ENCODE assay signal across 8 cellular contexts in genomic region chr3:44555753-44556152, GRCh38. TPM values are rescaled to one million over a fixed set of nuclear protein-coding genes. Genes with fewer than 3 reads are reported as not detected.
DNase-seq lines count a peak whose midpoint lies in the region; ATAC-seq, FAIRE-seq and TF ChIP-seq lines count a peak whose summit lies in the region.

No MANE protein-coding gene starts in this region.

- H3K36me3 Mint-ChIP-seq in activated T-cell treated with anti-CD3 and anti-CD28 coated beads, Interleukin-2, amount 50 U/mL, for 72 hours (ENCODE audit: insufficient read depth in 2 of 2), result peaks cover 17 to 36% of the 10 kb centered on the region in 2 donors
- H3K36me3 Mint-ChIP-seq in activated naive CD8-positive, alpha-beta T cell treated with anti-CD3 and anti-CD28 coated beads, Interleukin-2, amount 50 U/mL, for 24 hours (ENCODE audit: low read depth), result peaks cover 47% of the 10 kb centered on the region

- H3K79me2 ChIP-seq in HepG2 (ENCODE audit: insufficient read depth, low read length), result no peaks in the 10 kb centered on the region

- FAIRE-seq in HepG2 (lab: Jason Lieb, UNC), result no peak

- H3K27me3 ChIP-seq in HepG2 (ENCODE audit: control insufficient read depth in 1 of 2, insufficient read depth in 2 of 2, low read length in 2 of 2), result peaks cover 0 to 27% of the 10 kb centered on the region in 2 experiments; a peak in 3 of 5 replicates
- peaks cover 0 to 22% of the 10 kb centered on the region in 2 donors for H3K27me3 ChIP-seq in tibial nerve

- in situ Hi-C loops in HepG2 (cut with HindIII; ENCODE audit: extremely low pct_ligation_motif_present, low pct_unique_long_range_greater_than_20kb), result no loop called here

- no peak for TF ChIP-seq CTCF in HepG2 (CRISPR knock-in tag; IDR thresholded peaks at IDR 0.05)
- no peak for TF ChIP-seq CTCF in tibial nerve (IDR thresholded peaks at IDR 0.05)

- BruUV-seq in HepG2 (replicated peaks; lab: Mats Ljungman, UMichigan), result no TSS peak

- H3K4me3 ChIP-seq in HepG2 (replicated peaks in 1 of 3; ENCODE audit: insufficient read depth in 1 of 3, low read depth in 2 of 3, low read length in 3 of 3), result peak overlapping the region; percentile 58 to 75 (median 74); a peak in 5 of 6 replicates
- peak overlapping the region; percentile 42 to 76 (median 70) for H3K4me3 ChIP-seq in tibial nerve

- H3K9ac ChIP-seq in HepG2 (ENCODE audit: insufficient read depth, low read depth, low read length), result peak overlapping the region; percentile 67

- TF ChIP-seq EP300 in HepG2 (IDR thresholded peaks at IDR 0.05; ENCODE audit: low read depth in 2 of 2, low read length in 2 of 2), result no peak
- no peak for TF ChIP-seq EP300 in HepG2 (CRISPR knock-in tag; IDR thresholded peaks at IDR 0.05; ENCODE audit: borderline replicate concordance)
- TF ChIP-seq EP300 in tibial nerve (IDR thresholded peaks at IDR 0.05), result no peak

- H4K20me1 ChIP-seq in HepG2 (ENCODE audit: insufficient read depth, low read length), result no peaks in the 10 kb centered on the region

- POLR2A ChIA-PET in HepG2 (lab: Yijun Ruan, JAX), result interaction anchor here (1.2 kb wide), 1 partner anchor 29 kb away, joined by 3 read pairs; the partner anchor contains the start of gene ZNF660

- DNase-seq in activated T-cell treated with anti-CD3 and anti-CD28 coated beads, Interleukin-2, amount 50 U/mL, for 72 hours, result no peak
- DNase-seq in activated T-cell treated with anti-CD3 and anti-CD28 coated beads for 4 hours (no peak), HepG2 (ENCODE audit: low spot score) (peak; percentile 8), tibial nerve (ENCODE audit: low spot score in 2 of 2) (no peak), OCI-M2 (lab: John Stamatoyannopoulos, UW; ENCODE audit: unreplicated experiment) (no peak), NOMO-1 (lab: John Stamatoyannopoulos, UW; ENCODE audit: unreplicated experiment in 2 of 2) (no peak)
- DNase-seq in activated naive CD8-positive, alpha-beta T cell treated with anti-CD3 and anti-CD28 coated beads, Interleukin-2, amount 50 U/mL, for 24 hours, result no peak
- no peak for DNase-seq in effector CD8-positive, alpha-beta T cell (lab: John Stamatoyannopoulos, UW)

- H3K27ac Mint-ChIP-seq in activated T-cell treated with anti-CD3 and anti-CD28 coated beads, Interleukin-2, amount 50 U/mL, for 72 hours, result peak overlapping the region; percentile 65
- H3K27ac Mint-ChIP-seq in activated naive CD8-positive, alpha-beta T cell treated with anti-CD3 and anti-CD28 coated beads, Interleukin-2, amount 50 U/mL, for 24 hours, result peak overlapping the region; percentile 87

- H3K36me3 ChIP-seq in HepG2 (replicated peaks in 1 of 2; ENCODE audit: control insufficient read depth in 1 of 2, insufficient read depth in 2 of 2, low read length in 2 of 2) (peaks cover 0 to 4% of the 10 kb centered on the region in 2 experiments; a peak in 1 of 5 replicates), tibial nerve (peaks cover 0 to 42% (median 0%) of the 10 kb centered on the region in 3 donors)

- no peak for TF ChIP-seq POLR2A in HepG2 (IDR thresholded peaks at IDR 0.05; ENCODE audit: insufficient read depth in 1 of 2, low read depth in 2 of 2, low read length in 2 of 2)
- TF ChIP-seq POLR2A in tibial nerve (IDR thresholded peaks at IDR 0.05), result no peak

- peaks cover 25% of the 10 kb centered on the region; the same call in 1 of the 2 replicates for H3K4me1 ChIP-seq in HepG2 (ENCODE audit: insufficient read depth, low read length)
- peaks cover 0 to 18% (median 8%) of the 10 kb centered on the region in 4 donors for H3K4me1 ChIP-seq in tibial nerve

- no peak overlapping the region for H2AFZ ChIP-seq in HepG2 (ENCODE audit: low read length)

- CTCF ChIA-PET in HepG2 (lab: Yijun Ruan, JAX; ENCODE audit: low intra/inter-chr PET ratio, low total read pairs), result no interaction called here

- H3K4me2 ChIP-seq in HepG2 (ENCODE audit: low read depth, low read length), result peak overlapping the region; percentile 64

- H3K9me3 ChIP-seq in HepG2 (ENCODE audit: low read length) (no peaks in the 10 kb centered on the region; the same call in 1 of the 2 replicates), tibial nerve (no peaks in the 10 kb centered on the region)

- peaks cover 10 to 13% of the 10 kb centered on the region in 2 donors for H3K9me3 Mint-ChIP-seq in activated T-cell treated with anti-CD3 and anti-CD28 coated beads, Interleukin-2, amount 50 U/mL, for 72 hours
- H3K9me3 Mint-ChIP-seq in activated naive CD8-positive, alpha-beta T cell treated with anti-CD3 and anti-CD28 coated beads, Interleukin-2, amount 50 U/mL, for 24 hours, result peaks cover 12% of the 10 kb centered on the region

- intact Hi-C loops in HepG2 (cut with micrococcal nuclease; ENCODE audit: unreplicated experiment), result no loop called here

- peak overlapping the region; percentile 49 for H3K27ac ChIP-seq in HepG2 (ENCODE audit: extremely low read length, insufficient read depth, low read length)
- peak overlapping the region in 1 of 4 donors; percentile 82 for H3K27ac ChIP-seq in tibial nerve

- peaks cover 22% of the 10 kb centered on the region for H3K4me1 Mint-ChIP-seq in activated T-cell treated with anti-CD3 and anti-CD28 coated beads, Interleukin-2, amount 50 U/mL, for 72 hours (ENCODE audit: low read depth)
- peaks cover 23% of the 10 kb centered on the region for H3K4me1 Mint-ChIP-seq in activated naive CD8-positive, alpha-beta T cell treated with anti-CD3 and anti-CD28 coated beads, Interleukin-2, amount 50 U/mL, for 24 hours

- H3K27me3 Mint-ChIP-seq in activated T-cell treated with anti-CD3 and anti-CD28 coated beads, Interleukin-2, amount 50 U/mL, for 72 hours (ENCODE audit: low read depth), result no peaks in the 10 kb centered on the region
- H3K27me3 Mint-ChIP-seq in activated naive CD8-positive, alpha-beta T cell treated with anti-CD3 and anti-CD28 coated beads, Interleukin-2, amount 50 U/mL, for 24 hours, result no peaks in the 10 kb centered on the region

- TF ChIP-seq RAD21 in HepG2 (CRISPR knock-in tag; IDR thresholded peaks at IDR 0.05), result no peak

- no peak for ATAC-seq in activated T-cell treated with anti-CD3 and anti-CD28 coated beads, Interleukin-2, amount 50 U/mL, for 72 hours (replicated peaks in 1 of 2)
- ATAC-seq in activated naive CD8-positive, alpha-beta T cell treated with anti-CD3 and anti-CD28 coated beads, Interleukin-2, amount 50 U/mL, for 24 hours, result peak; percentile 42
- ATAC-seq in HepG2, result peak; percentile 45; the same call in 2 of the 3 replicates

- WGBS in HepG2 (ENCODE audit: low lambda C conversion rate), result 15% methylated on average over 5 of the region's 5 CpGs
- WGBS in tibial nerve, 2 donors, result 9 to 11% methylated on average over 5 of the region's 5 CpGs

- peak overlapping the region; percentile 91 for H3K4me3 Mint-ChIP-seq in activated T-cell treated with anti-CD3 and anti-CD28 coated beads, Interleukin-2, amount 50 U/mL, for 72 hours
- H3K4me3 Mint-ChIP-seq in activated naive CD8-positive, alpha-beta T cell treated with anti-CD3 and anti-CD28 coated beads, Interleukin-2, amount 50 U/mL, for 24 hours, result peak overlapping the region; percentile 89

RNA-seq across cellular contexts. Expression of gene ZKSCAN7, which starts 0.8 kb away (rescaled TPM):
- total RNA-seq in activated T-cell treated with anti-CD3 and anti-CD28 coated beads, Interleukin-2, amount 50 U/mL, for 72 hours, result 1 to 10 TPM; 2.8 to 4.9 TPM
- 3.3 and 3.8 TPM in 2 replicates for total RNA-seq in HepG2 (2016; rRNA removed; fragmentation: Illumina TruSeq; extraction: Trizol)
- 1.0 and 1.1 TPM in 2 replicates for total RNA-seq in HepG2 (2016; cell fraction: cytosol; rRNA removed; fragmentation: Illumina TruSeq; extraction: Trizol; ENCODE audit: low read depth)
- total RNA-seq in HepG2 (2016; cell fraction: insoluble cytoplasmic fraction; rRNA removed; fragmentation: Illumina TruSeq; extraction: Trizol), result 3.2 and 3.9 TPM in 2 replicates
- 1.5 and 1.8 TPM in 2 replicates for total RNA-seq in HepG2 (2016; cell fraction: membrane; rRNA removed; fragmentation: Illumina TruSeq; extraction: Trizol)
- 6.5 and 7.5 TPM in 2 replicates for total RNA-seq in HepG2 (2016; cell fraction: nucleus; rRNA removed; fragmentation: Illumina TruSeq; extraction: Trizol)
- 2.3 and 3.5 TPM in 2 replicates for polyA plus RNA-seq in HepG2 (2011; rRNA removed)
- 2.3 and 2.4 TPM in 2 replicates for polyA plus RNA-seq in HepG2 (2011; cell fraction: cytosol; rRNA removed)
- polyA plus RNA-seq in HepG2 (2011; cell fraction: nucleus; rRNA removed), result 5.4 and 6.9 TPM in 2 replicates
- polyA plus RNA-seq in HepG2 (2012), result 1.1 and 1.4 TPM in 2 replicates
- 0.37 and 0.38 TPM in 2 replicates for polyA plus RNA-seq in HepG2 (2016; cell fraction: cytosol; fragmentation: Illumina TruSeq; extraction: Trizol; ENCODE audit: low read depth)
- 1.8 and 2.4 TPM in 2 replicates for polyA plus RNA-seq in HepG2 (2016; cell fraction: insoluble cytoplasmic fraction; fragmentation: Illumina TruSeq; extraction: Trizol; ENCODE audit: low read depth)
- 0.55 and 0.88 TPM in 2 replicates for polyA plus RNA-seq in HepG2 (2016; cell fraction: membrane; fragmentation: Illumina TruSeq; extraction: Trizol; ENCODE audit: low read depth)
- 6.0 and 7.0 TPM in 2 replicates for polyA plus RNA-seq in HepG2 (2016; cell fraction: nucleus; fragmentation: Illumina TruSeq; extraction: Trizol; ENCODE audit: insufficient read depth, low read depth)
- 2.6 TPM in 1 of 2 replicates, not detected in the other for polyA minus RNA-seq in HepG2 (2011; rRNA and poly(A)+ RNA removed; ENCODE audit: low replicate concordance)
- polyA minus RNA-seq in HepG2 (2011; cell fraction: cytosol; rRNA and poly(A)+ RNA removed), result 2.1 and 2.2 TPM in 2 replicates
- polyA minus RNA-seq in HepG2 (2011; cell fraction: nucleus; rRNA and poly(A)+ RNA removed), result 7.1 and 8.8 TPM in 2 replicates
- total RNA-seq in tibial nerve, result 10 to 100 TPM in 3 of 4 donors, 1 to 10 TPM in 1; 6.5 to 11.1 (median 10.3) TPM

RNA-seq across cellular contexts. Expression of gene ZNF660, which starts 29.0 kb away (rescaled TPM):
- 1 to 10 TPM in 1 of 2 donors, under 1 TPM in 1; 0.50 to 1.5 TPM for total RNA-seq in activated T-cell treated with anti-CD3 and anti-CD28 coated beads, Interleukin-2, amount 50 U/mL, for 72 hours
- 3.3 and 6.1 TPM in 2 replicates for total RNA-seq in HepG2 (2016; rRNA removed; fragmentation: Illumina TruSeq; extraction: Trizol)
- total RNA-seq in HepG2 (2016; cell fraction: cytosol; rRNA removed; fragmentation: Illumina TruSeq; extraction: Trizol; ENCODE audit: low read depth), result 0.71 and 0.79 TPM in 2 replicates
- total RNA-seq in HepG2 (2016; cell fraction: insoluble cytoplasmic fraction; rRNA removed; fragmentation: Illumina TruSeq; extraction: Trizol), result 3.7 and 5.4 TPM in 2 replicates
- total RNA-seq in HepG2 (2016; cell fraction: membrane; rRNA removed; fragmentation: Illumina TruSeq; extraction: Trizol), result 1.3 and 1.5 TPM in 2 replicates
- total RNA-seq in HepG2 (2016; cell fraction: nucleus; rRNA removed; fragmentation: Illumina TruSeq; extraction: Trizol), result 6.2 and 6.7 TPM in 2 replicates
- polyA plus RNA-seq in HepG2 (2011; rRNA removed), result 0.91 and 1.1 TPM in 2 replicates
- polyA plus RNA-seq in HepG2 (2011; cell fraction: cytosol; rRNA removed), result 0.30 and 0.54 TPM in 2 replicates
- polyA plus RNA-seq in HepG2 (2011; cell fraction: nucleus; rRNA removed), result 0.95 and 1.1 TPM in 2 replicates
- 0.59 and 1.0 TPM in 2 replicates for polyA plus RNA-seq in HepG2 (2012)
- 0.09 and 0.16 TPM in 2 replicates for polyA plus RNA-seq in HepG2 (2016; cell fraction: cytosol; fragmentation: Illumina TruSeq; extraction: Trizol; ENCODE audit: low read depth)
- 2.3 and 2.7 TPM in 2 replicates for polyA plus RNA-seq in HepG2 (2016; cell fraction: insoluble cytoplasmic fraction; fragmentation: Illumina TruSeq; extraction: Trizol; ENCODE audit: low read depth)
- polyA plus RNA-seq in HepG2 (2016; cell fraction: membrane; fragmentation: Illumina TruSeq; extraction: Trizol; ENCODE audit: low read depth), result 0.27 and 0.35 TPM in 2 replicates
- polyA plus RNA-seq in HepG2 (2016; cell fraction: nucleus; fragmentation: Illumina TruSeq; extraction: Trizol; ENCODE audit: insufficient read depth, low read depth), result 3.5 and 4.2 TPM in 2 replicates
- 2.8 TPM in 1 of 2 replicates, not detected in the other for polyA minus RNA-seq in HepG2 (2011; rRNA and poly(A)+ RNA removed; ENCODE audit: low replicate concordance)
- polyA minus RNA-seq in HepG2 (2011; cell fraction: cytosol; rRNA and poly(A)+ RNA removed), result 0.79 and 1.1 TPM in 2 replicates
- polyA minus RNA-seq in HepG2 (2011; cell fraction: nucleus; rRNA and poly(A)+ RNA removed), result 7.6 and 9.9 TPM in 2 replicates
- total RNA-seq in tibial nerve, result 1 to 10 TPM; 2.2 to 4.8 (median 3.5) TPM

Comparison
In these comparisons a context has a peak if more than half of its experiments do, and no peak if none do; other contexts are left out.
1. ATAC-seq: peak in activated naive CD8-positive, alpha-beta T cell treated with anti-CD3 and anti-CD28 coated beads, Interleukin-2, amount 50 U/mL, for 24 hours (single experiment) and HepG2 (single experiment); none in activated T-cell treated with anti-CD3 and anti-CD28 coated beads, Interleukin-2, amount 50 U/mL, for 72 hours (0 of 2).